In the genomic region with DNA sequence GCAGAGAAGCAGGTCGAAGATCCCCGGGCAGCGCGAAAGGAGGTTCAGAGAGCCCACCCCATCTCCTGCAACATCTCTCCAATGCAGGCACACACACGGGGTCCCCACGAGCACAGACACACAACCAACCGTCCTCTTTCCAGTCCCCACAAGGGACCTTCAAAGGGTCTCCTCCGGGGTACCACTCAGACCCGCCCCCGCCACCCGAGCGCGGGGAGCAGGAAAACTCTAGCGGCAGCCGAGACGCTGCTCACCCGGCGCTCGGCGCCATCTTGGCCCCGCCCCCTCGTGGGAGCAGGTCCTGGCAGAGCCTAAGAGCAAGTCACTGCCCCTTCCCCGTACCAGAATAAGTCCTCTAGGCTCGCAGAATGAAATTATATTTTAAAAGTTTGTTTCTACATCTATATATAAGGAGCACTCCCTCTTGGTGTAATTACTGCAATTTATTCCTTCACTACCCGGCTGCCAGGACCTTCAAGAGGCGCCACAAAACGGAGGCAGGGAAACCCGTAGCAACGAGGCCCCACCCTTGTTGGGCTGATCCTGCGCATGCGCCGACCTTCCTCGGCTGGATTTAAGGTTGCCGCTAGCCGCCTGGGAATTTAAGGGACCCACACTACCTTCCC, we compare ENCODE assay signal across 9 cellular contexts. TPM values are rescaled to one million over a fixed set of nuclear protein-coding genes. Genes with fewer than 3 reads are reported as not detected.
DNase-seq lines count a peak whose midpoint lies in the region; ATAC-seq, FAIRE-seq and TF ChIP-seq lines count a peak whose summit lies in the region.
"Had no signal": no experiment of that assay in that cellular context is flagged by ENCODE, and none has a peak within 500 bp of the region (broad histone marks: within the 10 kb centered on the region; RNA-seq: fewer than 3 reads in every experiment).

A gene with protein sequence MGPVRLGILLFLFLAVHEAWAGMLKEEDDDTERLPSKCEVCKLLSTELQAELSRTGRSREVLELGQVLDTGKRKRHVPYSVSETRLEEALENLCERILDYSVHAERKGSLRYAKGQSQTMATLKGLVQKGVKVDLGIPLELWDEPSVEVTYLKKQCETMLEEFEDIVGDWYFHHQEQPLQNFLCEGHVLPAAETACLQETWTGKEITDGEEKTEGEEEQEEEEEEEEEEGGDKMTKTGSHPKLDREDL (plus strand): TSS at position 560 of the 626 bp plus-strand sequence. CDS start 111 bp downstream, outside the sequence.
Gene TAF6, minus strand, starts transcription at position 284 of the 626 bp plus-strand sequence. CDS start 5,149 bp downstream, outside the sequence.

- H3K27ac ChIP-seq in kidney (ENCODE audit: low read depth in 2 of 2, low read length in 2 of 2) = peak within 1 kb of the TSS; percentile 74 to 83

- no peaks in the 10 kb centered on the region for H3K9me3 ChIP-seq in kidney (ENCODE audit: control insufficient read depth in 1 of 2, low read length in 2 of 2)

- peaks cover 11 to 13% of the 10 kb centered on the region in 2 donors for H3K4me1 ChIP-seq in kidney (ENCODE audit: control insufficient read depth in 1 of 2, insufficient read depth in 1 of 2, low read depth in 1 of 2, low read length in 2 of 2)

- no peaks in the 10 kb centered on the region for H3K36me3 ChIP-seq in kidney (ENCODE audit: control insufficient read depth in 1 of 2, insufficient read depth in 2 of 2, low read length in 2 of 2)

- peak within 1 kb of the TSS; percentile 97 for H3K4me3 Mint-ChIP-seq in central memory CD8-positive, alpha-beta T cell

- H3K36me3 Mint-ChIP-seq in central memory CD8-positive, alpha-beta T cell (ENCODE audit: insufficient read depth) = peaks cover 20% of the 10 kb centered on the region

- H3K9ac ChIP-seq in kidney (ENCODE audit: low read length in 2 of 2) = peak within 1 kb of the TSS; percentile 37 to 67

- TF ChIP-seq CTCF in AG10803 (conservative IDR thresholded peaks at IDR 0.05; ENCODE audit: low read length) (0 out of 2 replicates have a peak, but pooled peaks have one; percentile 7), kidney (IDR thresholded peaks at IDR 0.05; ENCODE audit: borderline replicate concordance, extremely low read depth, insufficient read depth) (no peak)

- intact Hi-C loops in kidney (cut with DNase I) = no loop called here

- H3K27me3 Mint-ChIP-seq in central memory CD8-positive, alpha-beta T cell = no peaks in the 10 kb centered on the region

- H3K9me3 Mint-ChIP-seq in central memory CD8-positive, alpha-beta T cell = no peaks in the 10 kb centered on the region

- H3K4me3 ChIP-seq in AG10803 (ENCODE audit: low read length) = peak within 1 kb of the TSS; percentile 96
- H3K4me3 ChIP-seq in kidney (ENCODE audit: low read length in 2 of 2) = peak within 1 kb of the TSS; percentile 72 to 96

- H3K27ac Mint-ChIP-seq in central memory CD8-positive, alpha-beta T cell (ENCODE audit: low read depth) = peak within 1 kb of the TSS; percentile 99

- DNase-seq in AG10803 (ENCODE audit: low read depth) (peak; percentile 94), NCI-H446 treated with DMSO at 0.1 percent for 48 hours (lab: John Stamatoyannopoulos, UW) (peak; percentile 84), kidney (peak; percentile 98)
- DNase-seq in central memory CD8-positive, alpha-beta T cell (ENCODE audit: low spot score in 2 of 2) = peak; percentile 88 to 92
- DNase-seq in stimulated activated CD4-positive, alpha-beta T cell treated with anti-CD3 and anti-CD28 coated beads, Interleukin-15, amount 100 ng/mL, for 1 hour (ENCODE audit: low read depth in 1 of 2, low spot score in 1 of 2) = peak; percentile 88 to 90

- H3K4me1 Mint-ChIP-seq in central memory CD8-positive, alpha-beta T cell = peaks cover 25% of the 10 kb centered on the region

- FAIRE-seq in kidney (lab: Jason Lieb, UNC) = no peak
- FAIRE-seq: endometrium had no signal

- ATAC-seq in GM19025 (IDR thresholded peaks at IDR 0.05; ENCODE audit: low read depth, unreplicated experiment) (peak; percentile 68), HG03342 (IDR thresholded peaks at IDR 0.05; ENCODE audit: unreplicated experiment) (peak; percentile 60)
- ATAC-seq in activated CD4-positive, CD25-positive, alpha-beta regulatory T cell treated with anti-CD3 and anti-CD28 coated beads, Interleukin-2, amount 50 U/mL, for 24 hours = peak; percentile 68 to 75
- ATAC-seq in central memory CD8-positive, alpha-beta T cell (replicated peaks; ENCODE audit: extremely low read depth, poor library complexity, severe bottlenecking) = peak; percentile 79

RNA-seq across cellular contexts. Expression of the first gene that starts in this region (rescaled TPM):
- 11.6 TPM for total RNA-seq in kidney
- 22.0 TPM for polyA plus RNA-seq in kidney (ENCODE audit: insufficient read depth, low read depth, low replicate concordance)

RNA-seq across cellular contexts. Expression of gene TAF6, which starts in this region (rescaled TPM):
- total RNA-seq in kidney = 62.7 TPM
- 41.3 TPM for polyA plus RNA-seq in kidney (ENCODE audit: insufficient read depth, low read depth, low replicate concordance)

Comparison
In these comparisons a context has a peak if more than half of its experiments do, and no peak if none do; other contexts are left out.
1. Peak in every context shown above with its lines: DNase-seq, ATAC-seq, H3K4me3 ChIP-seq and H3K27ac ChIP-seq.